Comparison of ENCODE assay signal across 36 cellular contexts in the genomic region with DNA sequence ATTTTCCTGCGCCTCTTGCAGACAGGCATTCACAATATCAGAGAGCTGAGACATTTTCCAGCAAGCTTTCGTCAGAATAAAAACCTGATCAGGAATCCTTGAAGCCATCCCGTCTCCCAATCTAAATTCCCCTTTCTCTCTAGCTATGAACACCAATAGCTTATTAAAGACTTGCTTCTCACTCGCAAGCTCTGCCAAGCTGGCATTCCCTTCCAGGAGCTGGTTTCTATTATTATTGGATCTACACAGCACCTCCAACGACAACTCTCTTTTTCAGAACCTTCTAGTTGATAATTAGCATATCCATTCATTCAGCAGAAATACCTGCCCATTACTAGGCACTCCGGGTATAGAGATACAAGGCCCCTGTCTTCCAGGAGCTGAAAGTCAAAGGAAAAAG.
"Had no signal": no experiment of that assay in that cellular context is flagged by ENCODE, and none has a peak within 500 bp of the region (broad histone marks: within the 10 kb centered on the region; RNA-seq: fewer than 3 reads in every experiment).

No MANE protein-coding gene starts in this region.

- DNase-seq: activated B cell treated with CpG ODN at 0.5 μM for 24 hours; activated CD4-positive, alpha-beta memory T cell treated with anti-CD3 and anti-CD28 coated beads for 36 hours; activated CD4-positive, alpha-beta T cell treated with anti-CD3 and anti-CD28 coated beads for 4 hours; activated CD4-positive, alpha-beta T cell treated with anti-CD3 and anti-CD28 coated beads, Interleukin-2, amount 10 ng/mL, durations not matched to agents 24 days and 14 days; activated CD4-positive, alpha-beta T cell treated with anti-CD3 and anti-CD28 coated beads, Interleukin-2, amount 50 U/mL, for 1 hour; activated CD4-positive, alpha-beta T cell treated with anti-CD3 and anti-CD28 coated beads, Interleukin-2, amount 50 U/mL, for 4 hours; activated CD4-positive, CD25-positive, alpha-beta regulatory T cell treated with anti-CD3 and anti-CD28 coated beads, Interleukin-2, amount 50 U/mL, for 72 hours; activated CD8-positive, alpha-beta memory T cell treated with anti-CD3 and anti-CD28 coated beads, Interleukin-2, amount 50 U/mL, for 4 hours; activated CD8-positive, alpha-beta T cell treated with anti-CD3 and anti-CD28 coated beads for 36 hours; activated effector memory CD4-positive, alpha-beta T cell treated with anti-CD3 and anti-CD28 coated beads, Interleukin-2, amount 50 U/mL, for 16 hours; activated gamma-delta T cell treated with Interleukin-2 at 50 U/mL for 16 hours; activated naive CD4-positive, alpha-beta T cell; activated naive CD4-positive, alpha-beta T cell treated with anti-CD3 and anti-CD28 coated beads for 36 hours; activated naive CD4-positive, alpha-beta T cell treated with anti-CD3 and anti-CD28 coated beads, Interleukin-2, amount 50 U/mL, for 16 hours; activated naive CD8-positive, alpha-beta T cell treated with anti-CD3 and anti-CD28 coated beads for 36 hours; activated T-cell treated with anti-CD3 and anti-CD28 coated beads for 4 hours; activated T-cell treated with anti-CD3 and anti-CD28 coated beads, Interleukin-2, amount 50 U/mL, for 1 hour; activated T-cell treated with anti-CD3 and anti-CD28 coated beads, Interleukin-2, amount 50 U/mL, for 4 hours; activated T-cell treated with anti-CD3 and anti-CD28 coated beads, Interleukin-2, amount 50 U/mL, for 72 hours; adrenal gland; amniotic stem cell; aorta; body of pancreas; brain microvascular endothelial cell; cerebellar nuclear complex; T-helper 1 cell; T-helper 2 cell; T-helper 9 cell had no signal

- H3K27ac Mint-ChIP-seq: activated B cell treated with CpG ODN at 0.5 μM for 24 hours; activated CD4-positive, alpha-beta memory T cell treated with anti-CD3 and anti-CD28 coated beads for 36 hours; activated CD4-positive, alpha-beta T cell treated with anti-CD3 and anti-CD28 coated beads, Interleukin-2, amount 10 ng/mL, durations not matched to agents 24 days and 14 days; activated CD8-positive, alpha-beta T cell treated with anti-CD3 and anti-CD28 coated beads for 36 hours; activated naive CD4-positive, alpha-beta T cell treated with anti-CD3 and anti-CD28 coated beads for 36 hours; activated naive CD4-positive, alpha-beta T cell treated with anti-CD3 and anti-CD28 coated beads, Interleukin-2, amount 50 U/mL, for 72 hours; activated naive CD8-positive, alpha-beta T cell treated with anti-CD3 and anti-CD28 coated beads for 36 hours; activated T-cell treated with anti-CD3 and anti-CD28 coated beads, Interleukin-2, amount 50 U/mL, for 72 hours; activated T-helper 1 cell treated with anti-CD3 and anti-CD28 coated beads, Interleukin-12 subunit alpha, Interleukin-12 subunit beta, Interleukin-2, Interleukin-4 antibody, amounts not matched to agents 30 ng/mL and 10 ng/mL and 1 ng/mL, durations not matched to agents 14 hours and 24 hours and 36 hours; activated T-helper 17 cell treated with anti-CD3 and anti-CD28 coated beads, Interleukin-2, amount 50 U/mL, for 72 hours; T-helper 1 cell treated with Interleukin-12 subunit alpha and Interleukin-12 subunit beta and Interleukin-4 antibody, amounts not matched to agents 30 μg/mL and 1 μg/mL, for 36 hours; T-helper 2 cell treated with Interferon-gamma antibody and Interleukin-4, amounts not matched to agents 5 μg/mL and 100 μg/mL, for 36 hours had no signal

- H3K4me3 Mint-ChIP-seq: activated B cell treated with CpG ODN at 0.5 μM for 24 hours; activated CD4-positive, alpha-beta memory T cell treated with anti-CD3 and anti-CD28 coated beads for 36 hours; activated CD4-positive, alpha-beta T cell treated with anti-CD3 and anti-CD28 coated beads, Interleukin-2, amount 10 ng/mL, durations not matched to agents 24 days and 14 days; activated CD8-positive, alpha-beta T cell treated with anti-CD3 and anti-CD28 coated beads for 36 hours; activated naive CD4-positive, alpha-beta T cell treated with anti-CD3 and anti-CD28 coated beads for 36 hours; activated naive CD8-positive, alpha-beta T cell treated with anti-CD3 and anti-CD28 coated beads for 36 hours; activated T-cell treated with anti-CD3 and anti-CD28 coated beads, Interleukin-2, amount 50 U/mL, for 4 hours; activated T-cell treated with anti-CD3 and anti-CD28 coated beads, Interleukin-2, amount 50 U/mL, for 72 hours; activated T-helper 1 cell treated with anti-CD3 and anti-CD28 coated beads, Interleukin-12 subunit alpha, Interleukin-12 subunit beta, Interleukin-2, Interleukin-4 antibody, amounts not matched to agents 30 ng/mL and 10 ng/mL and 1 ng/mL, durations not matched to agents 14 hours and 24 hours and 36 hours; activated T-helper 17 cell treated with anti-CD3 and anti-CD28 coated beads, Interleukin-2, amount 50 U/mL, for 72 hours; central memory CD8-positive, alpha-beta T cell; T-helper 1 cell treated with Interleukin-12 subunit alpha and Interleukin-12 subunit beta and Interleukin-4 antibody, amounts not matched to agents 30 μg/mL and 1 μg/mL, for 36 hours; T-helper 2 cell treated with Interferon-gamma antibody and Interleukin-4, amounts not matched to agents 5 μg/mL and 100 μg/mL, for 36 hours had no signal

- H3K4me1 Mint-ChIP-seq: activated B cell treated with CpG ODN at 0.5 μM for 24 hours; activated CD4-positive, alpha-beta T cell treated with anti-CD3 and anti-CD28 coated beads, Interleukin-2, amount 10 ng/mL, durations not matched to agents 24 days and 14 days; activated naive CD8-positive, alpha-beta T cell treated with anti-CD3 and anti-CD28 coated beads for 36 hours; activated T-helper 17 cell treated with anti-CD3 and anti-CD28 coated beads, Interleukin-2, amount 50 U/mL, for 72 hours; central memory CD8-positive, alpha-beta T cell had no signal

- H3K4me3 ChIP-seq: adrenal gland, body of pancreas, breast epithelium had no signal

- H3K9me3 ChIP-seq: adrenal gland, body of pancreas, breast epithelium had no signal

- ATAC-seq: activated CD8-positive, alpha-beta T cell treated with anti-CD3 and anti-CD28 coated beads for 36 hours; activated naive CD4-positive, alpha-beta T cell treated with anti-CD3 and anti-CD28 coated beads, Interleukin-2, amount 50 U/mL, for 72 hours; activated T-cell treated with anti-CD3 and anti-CD28 coated beads, Interleukin-2, amount 50 U/mL, for 4 hours; activated T-cell treated with anti-CD3 and anti-CD28 coated beads, Interleukin-2, amount 50 U/mL, for 72 hours; activated T-helper 17 cell treated with anti-CD3 and anti-CD28 coated beads, Interleukin-2, amount 50 U/mL, for 72 hours; body of pancreas had no signal

- H3K4me1 ChIP-seq: adrenal gland, body of pancreas, breast epithelium had no signal

- H3K36me3 Mint-ChIP-seq: activated CD4-positive, alpha-beta memory T cell treated with anti-CD3 and anti-CD28 coated beads for 36 hours; activated naive CD4-positive, alpha-beta T cell treated with anti-CD3 and anti-CD28 coated beads, Interleukin-2, amount 50 U/mL, for 72 hours; activated naive CD8-positive, alpha-beta T cell treated with anti-CD3 and anti-CD28 coated beads for 36 hours had no signal

- H3K36me3 ChIP-seq: adrenal gland, brain microvascular endothelial cell, breast epithelium had no signal

- H3K9me3 Mint-ChIP-seq: activated B cell treated with CpG ODN at 0.5 μM for 24 hours; activated CD4-positive, alpha-beta memory T cell treated with anti-CD3 and anti-CD28 coated beads for 36 hours; activated CD4-positive, alpha-beta T cell treated with anti-CD3 and anti-CD28 coated beads, Interleukin-2, amount 10 ng/mL, durations not matched to agents 24 days and 14 days; activated CD8-positive, alpha-beta T cell treated with anti-CD3 and anti-CD28 coated beads for 36 hours; activated naive CD4-positive, alpha-beta T cell treated with anti-CD3 and anti-CD28 coated beads for 36 hours; activated naive CD4-positive, alpha-beta T cell treated with anti-CD3 and anti-CD28 coated beads, Interleukin-2, amount 50 U/mL, for 72 hours; activated naive CD8-positive, alpha-beta T cell treated with anti-CD3 and anti-CD28 coated beads for 36 hours; activated T-cell treated with anti-CD3 and anti-CD28 coated beads, Interleukin-2, amount 50 U/mL, for 4 hours; activated T-cell treated with anti-CD3 and anti-CD28 coated beads, Interleukin-2, amount 50 U/mL, for 72 hours; activated T-helper 1 cell treated with anti-CD3 and anti-CD28 coated beads, Interleukin-12 subunit alpha, Interleukin-12 subunit beta, Interleukin-2, Interleukin-4 antibody, amounts not matched to agents 30 ng/mL and 10 ng/mL and 1 ng/mL, durations not matched to agents 14 hours and 24 hours and 36 hours; activated T-helper 17 cell treated with anti-CD3 and anti-CD28 coated beads, Interleukin-2, amount 50 U/mL, for 72 hours; central memory CD8-positive, alpha-beta T cell; T-helper 1 cell treated with Interleukin-12 subunit alpha and Interleukin-12 subunit beta and Interleukin-4 antibody, amounts not matched to agents 30 μg/mL and 1 μg/mL, for 36 hours; T-helper 2 cell treated with Interferon-gamma antibody and Interleukin-4, amounts not matched to agents 5 μg/mL and 100 μg/mL, for 36 hours had no signal

- H3K27ac ChIP-seq: adrenal gland, body of pancreas, brain microvascular endothelial cell, breast epithelium, VCaP had no signal

- H3K27me3 ChIP-seq: adrenal gland, body of pancreas, brain microvascular endothelial cell, breast epithelium had no signal
